ENCODE assay signal across 31 cellular contexts in the genomic region with DNA sequence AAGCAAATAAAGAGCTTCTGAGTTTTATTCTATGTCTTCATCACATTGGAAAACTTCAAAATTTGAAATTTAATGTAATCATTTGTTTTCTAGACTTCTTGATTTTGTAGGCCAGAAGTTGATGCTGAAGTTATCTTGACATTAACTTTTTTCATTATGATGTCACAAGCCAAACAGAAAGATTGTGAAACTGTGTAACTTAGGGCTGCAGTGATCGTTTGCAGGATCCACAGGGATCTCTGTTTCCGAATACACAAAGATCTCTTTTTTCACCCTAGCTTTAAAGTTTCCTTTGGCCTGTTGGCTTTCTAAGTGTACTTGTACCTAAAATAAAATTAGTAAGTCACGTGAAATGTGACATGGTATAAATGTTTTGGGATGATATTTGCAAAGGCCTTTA.
A peak's percentile ranks its signal among the peaks of the same experiment; 100 is the strongest.
DNase-seq lines count a peak whose midpoint lies in the region; ATAC-seq, FAIRE-seq and TF ChIP-seq lines count a peak whose summit lies in the region.
"Had no signal": no experiment of that assay in that cellular context is flagged by ENCODE, and none has a peak within 500 bp of the region (broad histone marks: within the 10 kb centered on the region; RNA-seq: fewer than 3 reads in every experiment).

No MANE protein-coding gene starts in this region.

- no peak for ATAC-seq in natural killer cell treated with Interleukin-12 subunit alpha and Interleukin-12 subunit beta and Interleukin-15 and Interleukin-18, amount 100 ng/mL, for 72 hours
- no peak for ATAC-seq in HG03378 (IDR thresholded peaks at IDR 0.05; ENCODE audit: unreplicated experiment)
- ATAC-seq: effector memory CD8-positive, alpha-beta T cell; esophagus mucosa; gastroesophageal sphincter; left lung; pancreas had no signal

- H3K27ac Mint-ChIP-seq in natural killer cell treated with Interleukin-12 subunit alpha and Interleukin-12 subunit beta and Interleukin-15 and Interleukin-18, amount 100 ng/mL, for 72 hours = no peak overlapping the region
- H3K27ac Mint-ChIP-seq: activated naive CD4-positive, alpha-beta T cell treated with anti-CD3 and anti-CD28 coated beads for 36 hours; activated T-helper 1 cell treated with anti-CD3 and anti-CD28 coated beads, Interleukin-12 subunit alpha, Interleukin-12 subunit beta, Interleukin-2, Interleukin-4 antibody, amounts not matched to agents 30 ng/mL and 10 ng/mL and 1 ng/mL, durations not matched to agents 14 hours and 24 hours and 36 hours; CD14-positive monocyte; effector memory CD8-positive, alpha-beta T cell; nephron; type B pancreatic cell had no signal

- H3K36me3 ChIP-seq in KOPT-K1 (ENCODE audit: insufficient read depth, low read length) = no peaks in the 10 kb centered on the region
- H3K36me3 ChIP-seq: gastroesophageal sphincter, left lung, pancreas had no signal

- DNase-seq in D721Med (ENCODE audit: insufficient read length, low spot score) (no peak), coronary artery (ENCODE audit: low spot score) (no peak), MV-4-11 (lab: John Stamatoyannopoulos, UW) (no peak), retina (no peak)
- DNase-seq in natural killer cell treated with Interleukin-12 subunit alpha and Interleukin-12 subunit beta and Interleukin-15 and Interleukin-18, amount 100 ng/mL, for 72 hours (ENCODE audit: low spot score) = no peak
- DNase-seq: activated CD4-positive, alpha-beta T cell treated with anti-CD3 and anti-CD28 coated beads, Interleukin-2, amount 50 U/mL, for 4 hours; activated CD8-positive, alpha-beta memory T cell treated with anti-CD3 and anti-CD28 coated beads, Interleukin-2, amount 50 U/mL, for 4 hours; activated naive CD4-positive, alpha-beta T cell treated with anti-CD3 and anti-CD28 coated beads for 36 hours; cortex of kidney; effector memory CD8-positive, alpha-beta T cell; GOT3; hippocampal formation; left lung; midbrain; NCI-H1048; NCI-H1694 treated with DMSO at 0.1 percent for 48 hours; pancreas; PC-9; right cardiac atrium; SHP77 treated with DMSO at 0.1 percent for 48 hours; stimulated activated CD4-positive, alpha-beta T cell treated with anti-CD3 and anti-CD28 coated beads, Interleukin-2, amount 100 ng/mL, for 48 hours had no signal

- peak overlapping the region; percentile 50 for H3K27ac ChIP-seq in KOPT-K1 (ENCODE audit: low read depth, low read length, poor library complexity, severe bottlenecking)
- H3K27ac ChIP-seq in coronary artery = no peak overlapping the region
- H3K27ac ChIP-seq: gastroesophageal sphincter, HL-60, left lung, pancreas, PC-9 had no signal

- H3K4me3 Mint-ChIP-seq in natural killer cell treated with Interleukin-12 subunit alpha and Interleukin-12 subunit beta and Interleukin-15 and Interleukin-18, amount 100 ng/mL, for 72 hours = peak overlapping the region; percentile 22
- H3K4me3 Mint-ChIP-seq: activated naive CD4-positive, alpha-beta T cell treated with anti-CD3 and anti-CD28 coated beads for 36 hours; activated T-helper 1 cell treated with anti-CD3 and anti-CD28 coated beads, Interleukin-12 subunit alpha, Interleukin-12 subunit beta, Interleukin-2, Interleukin-4 antibody, amounts not matched to agents 30 ng/mL and 10 ng/mL and 1 ng/mL, durations not matched to agents 14 hours and 24 hours and 36 hours; CD14-positive monocyte; nephron; type B pancreatic cell had no signal

- FAIRE-seq in D721Med (lab: Jason Lieb, UNC) = peak; percentile 51
- FAIRE-seq: GM12891 had no signal

- TF ChIP-seq CTCF in D721Med (IDR thresholded peaks at IDR 0.05; ENCODE audit: insufficient read depth, missing control alignments) (no peak), coronary artery (IDR thresholded peaks at IDR 0.05) (no peak)

- H3K9me3 Mint-ChIP-seq in natural killer cell treated with Interleukin-12 subunit alpha and Interleukin-12 subunit beta and Interleukin-15 and Interleukin-18, amount 100 ng/mL, for 72 hours = no peaks in the 10 kb centered on the region
- H3K9me3 Mint-ChIP-seq: activated naive CD4-positive, alpha-beta T cell treated with anti-CD3 and anti-CD28 coated beads for 36 hours; activated T-helper 1 cell treated with anti-CD3 and anti-CD28 coated beads, Interleukin-12 subunit alpha, Interleukin-12 subunit beta, Interleukin-2, Interleukin-4 antibody, amounts not matched to agents 30 ng/mL and 10 ng/mL and 1 ng/mL, durations not matched to agents 14 hours and 24 hours and 36 hours; nephron; type B pancreatic cell had no signal

- peaks cover 5 to 7% of the 10 kb centered on the region in 2 donors for H3K4me1 Mint-ChIP-seq in natural killer cell treated with Interleukin-12 subunit alpha and Interleukin-12 subunit beta and Interleukin-15 and Interleukin-18, amount 100 ng/mL, for 72 hours (ENCODE audit: low read depth in 2 of 2)

- no peaks in the 10 kb centered on the region for H3K9me3 ChIP-seq in KOPT-K1 (ENCODE audit: insufficient read depth, low read length, poor library complexity, severe bottlenecking)
- H3K9me3 ChIP-seq: gastroesophageal sphincter, left lung had no signal

- no peaks in the 10 kb centered on the region for H3K36me3 Mint-ChIP-seq in natural killer cell treated with Interleukin-12 subunit alpha and Interleukin-12 subunit beta and Interleukin-15 and Interleukin-18, amount 100 ng/mL, for 72 hours
- H3K36me3 Mint-ChIP-seq: CD14-positive monocyte, type B pancreatic cell had no signal

- peak overlapping the region; percentile 18 for H3K4me3 ChIP-seq in coronary artery
- H3K4me3 ChIP-seq: gastroesophageal sphincter, left lung, pancreas, PC-9 had no signal

- H3K27me3 Mint-ChIP-seq in natural killer cell treated with Interleukin-12 subunit alpha and Interleukin-12 subunit beta and Interleukin-15 and Interleukin-18, amount 100 ng/mL, for 72 hours = no peaks in the 10 kb centered on the region
- H3K27me3 Mint-ChIP-seq: effector memory CD8-positive, alpha-beta T cell; type B pancreatic cell had no signal
